14 cellular contexts compared by ENCODE assay signal in the genomic region with DNA sequence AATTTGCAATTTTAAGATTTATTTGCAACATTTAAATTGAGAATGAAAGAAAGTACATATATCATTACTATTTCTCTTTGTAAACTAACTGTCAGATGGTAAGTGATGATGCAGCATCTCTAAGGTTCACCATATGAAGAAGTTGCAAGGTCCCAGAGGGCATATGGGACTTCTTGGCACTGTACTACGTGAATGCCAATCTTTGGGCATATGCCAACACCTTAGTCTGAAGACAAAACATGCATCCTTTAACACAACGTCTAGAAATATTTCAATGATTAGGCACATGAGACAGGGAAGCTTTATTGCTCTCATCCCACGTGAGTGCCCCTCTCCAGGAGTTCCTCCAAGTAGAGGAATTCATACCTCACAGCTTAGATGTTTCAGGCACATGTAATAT.
DNase-seq lines count a peak whose midpoint lies in the region; ATAC-seq, FAIRE-seq and TF ChIP-seq lines count a peak whose summit lies in the region.
"Had no signal": no experiment of that assay in that cellular context is flagged by ENCODE, and none has a peak within 500 bp of the region (broad histone marks: within the 10 kb centered on the region; RNA-seq: fewer than 3 reads in every experiment).

No MANE protein-coding gene starts in this region.

- DNase-seq in GM19239 (ENCODE audit: insufficient read length, low spot score) = no peak
- DNase-seq in RPMI8226 = peak; percentile 67
- DNase-seq in epithelial cell of esophagus (ENCODE audit: low read depth) = peak; percentile 3
- DNase-seq in superior temporal gyrus (ENCODE audit: extremely low spot score) = peak; percentile 34
- no peak for DNase-seq in frontal cortex (ENCODE audit: low spot score in 2 of 2)
- no peak for DNase-seq in stimulated activated CD4-positive, alpha-beta T cell treated with anti-CD3 and anti-CD28 coated beads, Interleukin-12 subunit alpha, Interleukin-12 subunit beta, amount 100 ng/mL, for 4 hours
- DNase-seq: COR-L47, H9, MV-4-11, NCI-H2029 treated with DMSO at 0.1 percent for 48 hours, NCI-H748 treated with DMSO at 0.1 percent for 48 hours had no signal

- ATAC-seq in HG03442 (IDR thresholded peaks at IDR 0.05; ENCODE audit: unreplicated experiment) = no peak
- ATAC-seq: Right ventricle myocardium inferior had no signal

- FAIRE-seq in GM19239 (lab: Jason Lieb, UNC) (peak; percentile 23), frontal cortex (lab: Jason Lieb, UNC) (no peak)

- TF ChIP-seq CTCF in epithelial cell of esophagus (IDR thresholded peaks at IDR 0.05; ENCODE audit: insufficient read depth, low read depth, low read length, missing control alignments) = no peak

- H3K4me3 ChIP-seq in epithelial cell of esophagus (ENCODE audit: low read length) = no peak overlapping the region
- H3K4me3 ChIP-seq: SK-N-MC had no signal

Comparison
In these comparisons a context has a peak if more than half of its experiments do, and no peak if none do; other contexts are left out.
1. DNase-seq: peak in RPMI8226 (single experiment), epithelial cell of esophagus (single experiment) and superior temporal gyrus (single experiment); none in GM19239 (single experiment), frontal cortex (0 of 2) and stimulated activated CD4-positive, alpha-beta T cell treated with anti-CD3 and anti-CD28 coated beads, Interleukin-12 subunit alpha, Interleukin-12 subunit beta, amount 100 ng/mL, for 4 hours (single experiment).